8 cellular contexts compared by ENCODE assay signal in the genomic region with DNA sequence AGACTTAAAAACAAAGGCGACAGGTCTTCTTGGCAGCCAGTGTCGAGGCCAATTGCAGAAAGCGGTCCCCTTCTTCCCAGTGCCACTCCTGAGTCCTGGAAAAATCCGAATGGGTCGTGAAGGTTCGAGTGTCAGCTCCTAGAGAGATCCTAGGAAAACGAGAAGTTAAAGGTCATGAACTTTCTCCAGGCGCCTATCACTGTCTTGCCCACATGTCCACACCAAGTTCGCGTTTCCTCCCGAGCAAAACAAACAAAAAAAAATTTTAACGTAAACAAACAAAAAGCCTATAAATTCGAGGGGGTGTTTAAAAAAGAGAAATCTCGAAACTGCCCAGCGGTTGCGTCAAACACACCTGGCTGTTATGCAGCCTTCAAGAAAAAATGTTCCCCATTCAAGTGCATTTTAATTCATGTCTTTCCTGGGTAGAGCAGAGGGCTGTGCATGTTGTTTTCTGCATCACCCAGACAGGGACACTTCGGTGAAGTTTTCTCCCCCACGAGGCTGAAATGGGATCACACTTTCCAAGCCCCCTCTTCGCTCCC. TPM values are rescaled to one million over a fixed set of nuclear protein-coding genes. Genes with fewer than 3 reads are reported as not detected.
DNase-seq lines count a peak whose midpoint lies in the region; FAIRE-seq and TF ChIP-seq lines count a peak whose summit lies in the region.

No MANE protein-coding gene starts in this region.

- WGBS in HUES64, result 2% methylated on average over 19 of the region's 19 CpGs

- TF ChIP-seq CTCF in brain microvascular endothelial cell (IDR thresholded peaks at IDR 0.05; ENCODE audit: low read depth, low read length, missing control alignments), result no peak

- no peak for TF ChIP-seq POLR2A in GM12891 (IDR thresholded peaks at IDR 0.05; ENCODE audit: low read depth, low read length)

- DNase-seq in GM12891 (ENCODE audit: insufficient read length, low spot score) (no peak), brain microvascular endothelial cell (no peak), DMS114 treated with DMSO at 0.1 percent for 48 hours (lab: John Stamatoyannopoulos, UW; ENCODE audit: unreplicated experiment) (no peak), ureter (ENCODE audit: low spot score) (no peak), NCI-H128 (lab: John Stamatoyannopoulos, UW; ENCODE audit: unreplicated experiment) (no peak), NCI-H526 treated with DMSO at 0.1 percent for 48 hours (lab: John Stamatoyannopoulos, UW) (no peak)

- H3K9me3 ChIP-seq in HUES64 (ENCODE audit: insufficient read depth, low read depth, low read length) (no peaks in the 10 kb centered on the region), mucosa of rectum (ENCODE audit: control insufficient read depth in 2 of 2, low read length in 2 of 2) (no peaks in the 10 kb centered on the region)

- peak; percentile 28 for FAIRE-seq in GM12891 (lab: Jason Lieb, UNC)

- H3K36me3 ChIP-seq in HUES64 (ENCODE audit: insufficient read depth, low read length) (no peaks in the 10 kb centered on the region), brain microvascular endothelial cell (replicated peaks) (no peaks in the 10 kb centered on the region), mucosa of rectum (ENCODE audit: control insufficient read depth in 2 of 2, insufficient read depth in 2 of 2, low read length in 2 of 2) (no peaks in the 10 kb centered on the region)

- in situ Hi-C loops in brain microvascular endothelial cell (cut with HindIII; ENCODE audit: low pct_ligation_motif_present, low sequenced_read_pairs), result no loop called here

- no peak overlapping the region for H3K27ac ChIP-seq in HUES64 (ENCODE audit: low read depth, low read length)
- peak overlapping the region; percentile 80 for H3K27ac ChIP-seq in brain microvascular endothelial cell
- H3K27ac ChIP-seq in mucosa of rectum (ENCODE audit: low read depth in 2 of 2, low read length in 2 of 2), result peak overlapping the region; percentile 97 to 98

- peak overlapping the region; percentile 72 for H3K4me3 ChIP-seq in HUES64 (ENCODE audit: low read length)
- H3K4me3 ChIP-seq in brain microvascular endothelial cell (ENCODE audit: low read depth, low read length), result peak overlapping the region; percentile 72
- peak overlapping the region; percentile 79 to 85 for H3K4me3 ChIP-seq in mucosa of rectum (ENCODE audit: low read length in 2 of 2)

- H3K4me1 ChIP-seq in HUES64 (ENCODE audit: insufficient read depth, low read length), result peaks cover 47% of the 10 kb centered on the region
- peaks cover 11 to 42% of the 10 kb centered on the region in 2 donors for H3K4me1 ChIP-seq in mucosa of rectum (ENCODE audit: control insufficient read depth in 2 of 2, insufficient read depth in 2 of 2, low read length in 2 of 2)

- H3K27me3 ChIP-seq in HUES64 (ENCODE audit: insufficient read depth, low read length) (peaks cover 48% of the 10 kb centered on the region), brain microvascular endothelial cell (replicated peaks) (no peaks in the 10 kb centered on the region), mucosa of rectum (ENCODE audit: control insufficient read depth in 2 of 2, insufficient read depth in 2 of 2, low read length in 2 of 2) (no peaks in the 10 kb centered on the region)

- H3K9ac ChIP-seq in HUES64 (ENCODE audit: low read depth, low read length), result peak overlapping the region; percentile 88
- H3K9ac ChIP-seq in mucosa of rectum (ENCODE audit: low read depth in 1 of 2, low read length in 2 of 2), result peak overlapping the region; percentile 71 to 94

TF ChIP-seq in GM12891, 5 proteins besides CTCF, POLR2A, EP300 and RAD21:
- TF ChIP-seq SPI1 (IDR thresholded peaks at IDR 0.05; ENCODE audit: low read depth, low read length), result no peak
- TF ChIP-seq PAX5 (IDR thresholded peaks at IDR 0.05; ENCODE audit: insufficient read depth, low read length, severe bottlenecking), result no peak
- no peak for TF ChIP-seq POLR2AphosphoS5 (IDR thresholded peaks at IDR 0.05; ENCODE audit: low read depth, low read length)
- no peak for TF ChIP-seq POU2F2 (IDR thresholded peaks at IDR 0.05; ENCODE audit: low read depth, low read length)
- TF ChIP-seq TAF1 (IDR thresholded peaks at IDR 0.05; ENCODE audit: low read depth, low read length), result no peak
TF ChIP-seq in GM12891: peak in this region for 0.

RNA-seq across cellular contexts. Expression of a gene that starts 1.5 kb away (rescaled TPM):
- polyA plus RNA-seq in GM12891 (2012; ENCODE audit: low read depth, missing spikeins), result 7.2 TPM
- 30.5 TPM for polyA plus RNA-seq in HUES64 (2013, experiment 1 of 2)
- 31.5 TPM for polyA plus RNA-seq in HUES64 (2013, experiment 2 of 2)
- 90.7 TPM for total RNA-seq in ureter
